27 cellular contexts compared by ENCODE assay signal in the genomic region with DNA sequence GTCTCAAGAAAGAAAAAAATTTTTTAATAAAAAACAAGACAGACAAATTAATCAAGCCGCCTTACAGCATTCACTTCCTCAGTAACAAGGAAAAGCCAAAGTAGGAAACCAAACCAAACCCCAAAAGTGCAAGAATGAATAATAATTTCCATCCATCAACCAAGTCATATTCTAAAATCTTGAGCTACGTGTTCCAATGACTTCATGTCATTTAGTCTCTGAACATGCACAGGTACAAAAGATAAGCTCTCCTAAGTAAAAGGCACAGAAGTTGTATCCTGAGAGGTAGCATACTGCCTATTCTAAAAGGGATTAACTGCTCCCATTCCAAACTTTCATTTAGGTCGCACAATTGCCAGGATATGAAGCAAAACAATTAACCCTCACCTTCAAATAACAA. TPM values are rescaled to one million over a fixed set of nuclear protein-coding genes. Genes with fewer than 3 reads are reported as not detected.
DNase-seq lines count a peak whose midpoint lies in the region; ATAC-seq, FAIRE-seq and TF ChIP-seq lines count a peak whose summit lies in the region.
"Had no signal": no experiment of that assay in that cellular context is flagged by ENCODE, and none has a peak within 500 bp of the region (broad histone marks: within the 10 kb centered on the region; RNA-seq: fewer than 3 reads in every experiment).

No MANE protein-coding gene starts in this region.

- H3K36me3 ChIP-seq in CD4-positive, alpha-beta memory T cell (ENCODE audit: insufficient read depth, low read length): no peaks in the 10 kb centered on the region
- no peaks in the 10 kb centered on the region for H3K36me3 ChIP-seq in pancreas
- no peaks in the 10 kb centered on the region for H3K36me3 ChIP-seq in transverse colon
- H3K36me3 ChIP-seq: heart left ventricle, neural progenitor cell, uterus had no signal

- CTCF ChIA-PET in activated CD4-positive, alpha-beta T cell treated with anti-CD3 and anti-CD28 coated beads, Interleukin-2, amount 10 ng/mL, durations not matched to agents 7 days and 5 days (lab: Charles Lee): interaction anchor here (0.8 to 1.3 kb wide), 3 partner anchors 12 to 16 kb away, joined by 3 to 4 read pairs (median 3); no protein-coding TSS in a partner anchor
- CTCF ChIA-PET in CD4-positive, alpha-beta memory T cell (lab: Charles Lee; ENCODE audit: partially characterized antibody): interaction anchor here (1.7 kb wide), 1 partner anchor 13 kb away, joined by 4 read pairs; no protein-coding TSS in a partner anchor
- CTCF ChIA-PET in activated CD4-positive, alpha-beta memory T cell treated with anti-CD3 and anti-CD28 coated beads, Interleukin-2, amount 10 ng/mL, durations not matched to agents 7 days and 5 days (lab: Charles Lee): no interaction called here

- peaks cover 38% of the 10 kb centered on the region for H3K4me1 Mint-ChIP-seq in activated CD4-positive, alpha-beta T cell treated with anti-CD3 and anti-CD28 coated beads, Interleukin-2, amount 10 ng/mL, durations not matched to agents 7 days and 5 days
- H3K4me1 Mint-ChIP-seq in CD4-positive, alpha-beta memory T cell: peaks cover 42 to 76% (median 62%) of the 10 kb centered on the region in 4 donors
- peaks cover 43% of the 10 kb centered on the region for H3K4me1 Mint-ChIP-seq in activated CD4-positive, alpha-beta memory T cell treated with anti-CD3 and anti-CD28 coated beads, Interleukin-2, amount 10 ng/mL, durations not matched to agents 7 days and 5 days
- peaks cover 33% of the 10 kb centered on the region for H3K4me1 Mint-ChIP-seq in memory B cell
- H3K4me1 Mint-ChIP-seq: neural progenitor cell had no signal

- H3K4me3 ChIP-seq in CD4-positive, alpha-beta memory T cell (ENCODE audit: low read length in 2 of 2): no peak overlapping the region
- no peak overlapping the region for H3K4me3 ChIP-seq in pancreas
- H3K4me3 ChIP-seq in transverse colon: no peak overlapping the region
- H3K4me3 ChIP-seq: GM23248, heart left ventricle, lung, neural progenitor cell, uterus had no signal

- WGBS in pancreas, 2 donors: 85% methylated on average over 3 of the region's 3 CpGs
- WGBS in transverse colon (ENCODE audit: low coverage in 1 of 2), 2 donors: 88 to 93% methylated on average over 3 of the region's 3 CpGs

- H3K4me3 Mint-ChIP-seq in activated CD4-positive, alpha-beta T cell treated with anti-CD3 and anti-CD28 coated beads, Interleukin-2, amount 10 ng/mL, durations not matched to agents 7 days and 5 days: no peak overlapping the region
- peak overlapping the region in 6 of 8 donors; percentile 44 to 76 (median 63) for H3K4me3 Mint-ChIP-seq in CD4-positive, alpha-beta memory T cell
- H3K4me3 Mint-ChIP-seq in activated CD4-positive, alpha-beta memory T cell treated with anti-CD3 and anti-CD28 coated beads, Interleukin-2, amount 10 ng/mL, durations not matched to agents 7 days and 5 days: no peak overlapping the region
- H3K4me3 Mint-ChIP-seq in memory B cell: no peak overlapping the region
- H3K4me3 Mint-ChIP-seq: neural progenitor cell had no signal

- H3K36me3 Mint-ChIP-seq in activated CD4-positive, alpha-beta T cell treated with anti-CD3 and anti-CD28 coated beads, Interleukin-2, amount 10 ng/mL, durations not matched to agents 7 days and 5 days (ENCODE audit: low read depth): peaks cover 6% of the 10 kb centered on the region
- peaks cover 9 to 12% of the 10 kb centered on the region in 2 donors for H3K36me3 Mint-ChIP-seq in CD4-positive, alpha-beta memory T cell
- H3K36me3 Mint-ChIP-seq in activated CD4-positive, alpha-beta memory T cell treated with anti-CD3 and anti-CD28 coated beads, Interleukin-2, amount 10 ng/mL, durations not matched to agents 7 days and 5 days (ENCODE audit: low read depth): peaks cover 24% of the 10 kb centered on the region
- H3K36me3 Mint-ChIP-seq in memory B cell: peaks cover 7% of the 10 kb centered on the region

- POLR2A ChIA-PET in activated CD4-positive, alpha-beta T cell treated with anti-CD3 and anti-CD28 coated beads, Interleukin-2, amount 10 ng/mL, durations not matched to agents 7 days and 5 days (lab: Charles Lee): no interaction called here
- POLR2A ChIA-PET in CD4-positive, alpha-beta memory T cell (lab: Charles Lee; ENCODE audit: partially characterized antibody): interaction anchor here (1.2 kb wide), 1 partner anchor 30 kb away, joined by 4 read pairs; a partner anchor contains a TSS
- POLR2A ChIA-PET in activated CD4-positive, alpha-beta memory T cell treated with anti-CD3 and anti-CD28 coated beads, Interleukin-2, amount 10 ng/mL, durations not matched to agents 7 days and 5 days (lab: Charles Lee): interaction anchor here (0.7 to 0.9 kb wide), 2 partner anchors 18 to 30 kb away, joined by 3 to 4 read pairs; a partner anchor contains a TSS

- intact Hi-C loops in CD4-positive, alpha-beta memory T cell (cut with micrococcal nuclease): no loop called here
- intact Hi-C loops in pancreas (cut with DNase I) (no loop called here), transverse colon (cut with DNase I; ENCODE audit: low total_unique reads) (no loop called here)

- ATAC-seq in memory B cell (ENCODE audit: low read depth) (no peak), pancreas (no peak)
- ATAC-seq: heart left ventricle had no signal

- H3K4me1 ChIP-seq in CD4-positive, alpha-beta memory T cell (ENCODE audit: insufficient read depth, low read length): peaks cover 47% of the 10 kb centered on the region
- peaks cover 0 to 6% (median 0%) of the 10 kb centered on the region in 3 donors for H3K4me1 ChIP-seq in pancreas
- peaks cover 0 to 22% (median 0%) of the 10 kb centered on the region in 4 donors for H3K4me1 ChIP-seq in transverse colon
- H3K4me1 ChIP-seq: neural progenitor cell, uterus had no signal

- DNase-seq in activated CD4-positive, alpha-beta T cell treated with anti-CD3 and anti-CD28 coated beads, Interleukin-2, amount 10 ng/mL, durations not matched to agents 7 days and 5 days: no peak
- no peak for DNase-seq in activated CD4-positive, alpha-beta T cell treated with anti-CD3 and anti-CD28 coated beads, Interleukin-2, amount 50 U/mL, for 48 hours
- DNase-seq in CD4-positive, alpha-beta memory T cell: no peak
- no peak for DNase-seq in activated CD4-positive, alpha-beta memory T cell treated with anti-CD3 and anti-CD28 coated beads, Interleukin-2, amount 10 ng/mL, durations not matched to agents 7 days and 5 days
- DNase-seq in memory B cell (ENCODE audit: low spot score in 2 of 2) (no peak), pancreas (no peak), transverse colon (no peak)
- no peak for DNase-seq in activated effector memory CD4-positive, alpha-beta T cell treated with anti-CD3 and anti-CD28 coated beads, Interleukin-2, amount 50 U/mL, for 16 hours
- DNase-seq: activated CD4-positive, alpha-beta T cell treated with anti-CD3 and anti-CD28 coated beads for 48 hours; amniotic stem cell; DMS53; effector CD4-positive, alpha-beta T cell; heart left ventricle; HFFc6; NCI-H146; NCI-H2171; NCI-H524 treated with DMSO at 0.1 percent for 48 hours; stimulated activated CD4-positive, alpha-beta T cell treated with anti-CD3 and anti-CD28 coated beads, Interleukin-1b, Interleukin-23, amount 100 ng/mL, for 48 hours; uterus had no signal

- TF ChIP-seq EP300 in transverse colon (IDR thresholded peaks at IDR 0.05; ENCODE audit: low read depth): no peak

- in situ Hi-C loops in transverse colon (cut with MboI; ENCODE audit: low pct_ligation_motif_present in 1 of 4, low pct_unique_long_range_greater_than_20kb in 1 of 4, low sequenced_read_pairs in 3 of 4): no loop called here

- no peaks in the 10 kb centered on the region for H3K27me3 ChIP-seq in CD4-positive, alpha-beta memory T cell (ENCODE audit: insufficient read depth, low read length)
- H3K27me3 ChIP-seq in pancreas (no peaks in the 10 kb centered on the region), transverse colon (no peaks in the 10 kb centered on the region)
- H3K27me3 ChIP-seq: heart left ventricle, neural progenitor cell, uterus had no signal

- peak overlapping the region; percentile 39 for H3K27ac Mint-ChIP-seq in activated CD4-positive, alpha-beta T cell treated with anti-CD3 and anti-CD28 coated beads, Interleukin-2, amount 10 ng/mL, durations not matched to agents 7 days and 5 days
- peak overlapping the region in 4 of 7 donors; percentile 21 to 62 (median 52) for H3K27ac Mint-ChIP-seq in CD4-positive, alpha-beta memory T cell
- H3K27ac Mint-ChIP-seq in activated CD4-positive, alpha-beta memory T cell treated with anti-CD3 and anti-CD28 coated beads, Interleukin-2, amount 10 ng/mL, durations not matched to agents 7 days and 5 days: peak overlapping the region; percentile 32
- peak overlapping the region; percentile 53 for H3K27ac Mint-ChIP-seq in memory B cell
- H3K27ac Mint-ChIP-seq: neural progenitor cell had no signal

- TF ChIP-seq POLR2A in transverse colon (IDR thresholded peaks at IDR 0.05): no peak

- FAIRE-seq in pancreas (lab: Jason Lieb, UNC): no peak
- FAIRE-seq: A204.1, G401.6, TTC549 had no signal

- no peaks in the 10 kb centered on the region for H3K9me3 ChIP-seq in CD4-positive, alpha-beta memory T cell (ENCODE audit: control insufficient read depth in 1 of 2, low read length in 2 of 2)
- H3K9me3 ChIP-seq in pancreas (no peaks in the 10 kb centered on the region), transverse colon (no peaks in the 10 kb centered on the region)
- H3K9me3 ChIP-seq: heart left ventricle, uterus had no signal

- TF ChIP-seq CTCF in pancreas (IDR thresholded peaks at IDR 0.05) (no peak), transverse colon (IDR thresholded peaks at IDR 0.05) (no peak)

- no peaks in the 10 kb centered on the region for H3K27me3 Mint-ChIP-seq in activated CD4-positive, alpha-beta T cell treated with anti-CD3 and anti-CD28 coated beads, Interleukin-2, amount 10 ng/mL, durations not matched to agents 7 days and 5 days
- no peaks in the 10 kb centered on the region for H3K27me3 Mint-ChIP-seq in CD4-positive, alpha-beta memory T cell
- H3K27me3 Mint-ChIP-seq in activated CD4-positive, alpha-beta memory T cell treated with anti-CD3 and anti-CD28 coated beads, Interleukin-2, amount 10 ng/mL, durations not matched to agents 7 days and 5 days: no peaks in the 10 kb centered on the region
- H3K27me3 Mint-ChIP-seq in memory B cell: no peaks in the 10 kb centered on the region

- no peak overlapping the region for H3K27ac ChIP-seq in CD4-positive, alpha-beta memory T cell (ENCODE audit: low read depth, low read length)
- H3K27ac ChIP-seq in pancreas (no peak overlapping the region), transverse colon (no peak overlapping the region)
- H3K27ac ChIP-seq: epithelial cell of prostate, KMS-11, neural progenitor cell, uterus had no signal

- H3K9me3 Mint-ChIP-seq in activated CD4-positive, alpha-beta T cell treated with anti-CD3 and anti-CD28 coated beads, Interleukin-2, amount 10 ng/mL, durations not matched to agents 7 days and 5 days: no peaks in the 10 kb centered on the region
- no peaks in the 10 kb centered on the region for H3K9me3 Mint-ChIP-seq in CD4-positive, alpha-beta memory T cell
- no peaks in the 10 kb centered on the region for H3K9me3 Mint-ChIP-seq in activated CD4-positive, alpha-beta memory T cell treated with anti-CD3 and anti-CD28 coated beads, Interleukin-2, amount 10 ng/mL, durations not matched to agents 7 days and 5 days
- no peaks in the 10 kb centered on the region for H3K9me3 Mint-ChIP-seq in memory B cell
- H3K9me3 Mint-ChIP-seq: HFFc6 had no signal

RNA-seq across cellular contexts. Expression of a gene that starts 29.7 kb away (rescaled TPM):
- 10 to 100 TPM; 37.6 to 46.1 TPM for total RNA-seq in activated CD4-positive, alpha-beta T cell treated with anti-CD3 and anti-CD28 coated beads, Interleukin-2, amount 10 ng/mL, durations not matched to agents 7 days and 5 days
- total RNA-seq in CD4-positive, alpha-beta memory T cell: 100 to 1,000 TPM in 1 of 2 experiments, 10 to 100 TPM in 1; 98.5 to 103 TPM
- polyA plus RNA-seq in CD4-positive, alpha-beta memory T cell: 10 to 100 TPM; 12.7 to 23.4 TPM
- 10 to 100 TPM; 74.7 to 75.5 TPM for total RNA-seq in activated CD4-positive, alpha-beta memory T cell treated with anti-CD3 and anti-CD28 coated beads, Interleukin-2, amount 10 ng/mL, durations not matched to agents 7 days and 5 days
- total RNA-seq in pancreas (10 to 100 TPM in 1 of 6 donors, 1 to 10 TPM in 5; 2.4 to 11.1 (median 4.8) TPM), transverse colon (10 to 100 TPM; 22.7 to 45.6 (median 35.4) TPM)
- polyA plus RNA-seq in pancreas: 1 to 10 TPM; 1.4 to 3.1 TPM

Comparison
In these comparisons a context has a peak if more than half of its experiments do, and no peak if none do; other contexts are left out.
1. H3K4me3 Mint-ChIP-seq: peak in CD4-positive, alpha-beta memory T cell (6 of 8); none in activated CD4-positive, alpha-beta T cell treated with anti-CD3 and anti-CD28 coated beads, Interleukin-2, amount 10 ng/mL, durations not matched to agents 7 days and 5 days (single experiment), activated CD4-positive, alpha-beta memory T cell treated with anti-CD3 and anti-CD28 coated beads, Interleukin-2, amount 10 ng/mL, durations not matched to agents 7 days and 5 days (single experiment) and memory B cell (single experiment).
2. Peak in every context shown above with its lines, with median percentiles within 50 percentile points of each other: H3K27ac Mint-ChIP-seq.